ENCODE assay signal across 1 cellular context in genomic region chr3:66280304-66280703, GRCh38.
TF ChIP-seq lines count a peak whose summit lies in the region.

No MANE protein-coding gene starts in this region.

TF ChIP-seq in IMR-90, 13 proteins besides CTCF, POLR2A, EP300 and RAD21 (continued from another document):
- TF ChIP-seq RFX5 (IDR thresholded peaks at IDR 0.05; ENCODE audit: low read depth, low read length) = no peak
- TF ChIP-seq SMC3 (IDR thresholded peaks at IDR 0.05; ENCODE audit: low read depth, low read length) = no peak
- TF ChIP-seq MAFK (IDR thresholded peaks at IDR 0.05; ENCODE audit: low read depth, low read length) = no peak
- no peak for TF ChIP-seq CHD1 (IDR thresholded peaks at IDR 0.05; ENCODE audit: low read depth, low read length)
- no peak for TF ChIP-seq ELK1 (IDR thresholded peaks at IDR 0.05; ENCODE audit: borderline replicate concordance, low read depth, low read length)
- TF ChIP-seq USF2 (IDR thresholded peaks at IDR 0.05; ENCODE audit: low read depth, low read length) = no peak
- no peak for TF ChIP-seq NFE2L2 (IDR thresholded peaks at IDR 0.05; ENCODE audit: low read depth, low read length)
- no peak for TF ChIP-seq MAZ (IDR thresholded peaks at IDR 0.05; ENCODE audit: borderline replicate concordance, low read depth, low read length)
- TF ChIP-seq RCOR1 (IDR thresholded peaks at IDR 0.05; ENCODE audit: insufficient replicate concordance, low read length) = no peak
